In genomic region chr4:169270156-169270809, GRCh38 we compare ENCODE assay signal across 8 cellular contexts. TPM values are rescaled to one million over a fixed set of nuclear protein-coding genes. Genes with fewer than 3 reads are reported as not detected.
DNase-seq lines count a peak whose midpoint lies in the region; ATAC-seq and TF ChIP-seq lines count a peak whose summit lies in the region.

No MANE protein-coding gene starts in this region.

- H3K4me3 Mint-ChIP-seq in CD8-positive, alpha-beta memory T cell = peak overlapping the region; percentile 57 to 76 (median 70)

- H3K27me3 Mint-ChIP-seq in CD8-positive, alpha-beta memory T cell = peaks cover 32 to 74% of the 10 kb centered on the region in 2 donors

- H3K4me3 ChIP-seq in CD8-positive, alpha-beta memory T cell (ENCODE audit: low read length) = peak overlapping the region; percentile 26
- peak overlapping the region; percentile 65 to 84 for H3K4me3 ChIP-seq in ascending aorta
- H3K4me3 ChIP-seq in hepatocyte = peak overlapping the region; percentile 90

- H3K27me3 ChIP-seq in CD8-positive, alpha-beta memory T cell (ENCODE audit: insufficient read depth, low read length, poor library complexity, severe bottlenecking) = peaks cover 13% of the 10 kb centered on the region
- H3K27me3 ChIP-seq in ascending aorta = no peaks in the 10 kb centered on the region
- H3K27me3 ChIP-seq in hepatocyte = no peaks in the 10 kb centered on the region

- H3K27ac Mint-ChIP-seq in CD8-positive, alpha-beta memory T cell = no peak overlapping the region

- TF ChIP-seq CTCF in ascending aorta (IDR thresholded peaks at IDR 0.05) (no peak), hepatocyte (IDR thresholded peaks at IDR 0.05; ENCODE audit: poor library complexity) (peak; percentile 26)

- no peak overlapping the region for H3K27ac ChIP-seq in CD8-positive, alpha-beta memory T cell (ENCODE audit: low read depth, low read length)
- H3K27ac ChIP-seq in ascending aorta (peak overlapping the region; percentile 95 to 98), hepatocyte (peak overlapping the region; percentile 94)

- H3K9me3 ChIP-seq in CD8-positive, alpha-beta memory T cell (ENCODE audit: low read length) = no peaks in the 10 kb centered on the region
- H3K9me3 ChIP-seq in ascending aorta (no peaks in the 10 kb centered on the region), hepatocyte (ENCODE audit: low read depth) (no peaks in the 10 kb centered on the region)

- peak overlapping the region; percentile 83 for H3K4me2 ChIP-seq in hepatocyte

- H3K36me3 Mint-ChIP-seq in CD8-positive, alpha-beta memory T cell = no peaks in the 10 kb centered on the region

- ATAC-seq in GM18873 (IDR thresholded peaks at IDR 0.05; ENCODE audit: low FRiP score, unreplicated experiment) (peak; percentile 40), HG03064 (IDR thresholded peaks at IDR 0.05; ENCODE audit: low read depth, unreplicated experiment) (peak; percentile 45)

- DNase-seq in CD8-positive, alpha-beta memory T cell = no peak
- peak; percentile 33 for DNase-seq in NOMO-1 treated with DMSO at 0.1 percent for 48 hours (lab: John Stamatoyannopoulos, UW; ENCODE audit: unreplicated experiment)
- peak in 1 of 2 donors; percentile 82 for DNase-seq in ascending aorta (ENCODE audit: low spot score in 2 of 2)
- DNase-seq in hepatocyte (ENCODE audit: low spot score) = peak; percentile 78
- DNase-seq in putamen (ENCODE audit: low spot score) = peak; percentile 52
- no peak for DNase-seq in GOT3 (lab: John Stamatoyannopoulos, UW)

- peaks cover 41% of the 10 kb centered on the region for H3K79me2 ChIP-seq in hepatocyte

- POLR2A ChIA-PET in CD8-positive, alpha-beta memory T cell (lab: Charles Lee) = no interaction called here

- peaks cover 0 to 5% (median 0%) of the 10 kb centered on the region in 5 donors for H3K9me3 Mint-ChIP-seq in CD8-positive, alpha-beta memory T cell

- H3K9me2 ChIP-seq in hepatocyte (replicated peaks; ENCODE audit: insufficient read depth) = no peaks in the 10 kb centered on the region

- 1% methylated on average over 45 of the region's 56 CpGs for WGBS in hepatocyte (ENCODE audit: low lambda C conversion rate, missing lambda C conversion rate)

- CTCF ChIA-PET in CD8-positive, alpha-beta memory T cell (lab: Charles Lee) = no interaction called here

- H3K4me1 Mint-ChIP-seq in CD8-positive, alpha-beta memory T cell = peaks cover 13 to 25% (median 24%) of the 10 kb centered on the region in 3 donors

- H4K20me1 ChIP-seq in hepatocyte (ENCODE audit: insufficient read depth, poor library complexity, severe bottlenecking) = peaks cover 14% of the 10 kb centered on the region

- H3K36me3 ChIP-seq in CD8-positive, alpha-beta memory T cell (ENCODE audit: insufficient read depth, low read length) = no peaks in the 10 kb centered on the region
- no peaks in the 10 kb centered on the region for H3K36me3 ChIP-seq in ascending aorta
- H3K36me3 ChIP-seq in hepatocyte (replicated peaks; ENCODE audit: insufficient read depth, low read depth) = no peaks in the 10 kb centered on the region

- H3K4me1 ChIP-seq in CD8-positive, alpha-beta memory T cell (ENCODE audit: insufficient read depth, low read length) = peaks cover 5% of the 10 kb centered on the region
- H3K4me1 ChIP-seq in ascending aorta = peaks cover 2 to 35% of the 10 kb centered on the region in 2 donors
- peaks cover 23% of the 10 kb centered on the region for H3K4me1 ChIP-seq in hepatocyte (ENCODE audit: insufficient read depth)

- intact Hi-C loops in ascending aorta (cut with DNase I) = loop anchor here (2.0 to 10.0 kb wide), 5 partner anchors 41 to 785 kb away; partner anchors contain the start of genes CBR4 and DDX60L

- peak overlapping the region; percentile 78 for H2AFZ ChIP-seq in hepatocyte

RNA-seq across cellular contexts. Expression of gene SH3RF1, which starts 0.5 kb away (rescaled TPM):
- total RNA-seq in CD8-positive, alpha-beta memory T cell = 1 to 10 TPM; 1.1 to 1.4 TPM
- polyA plus RNA-seq in CD8-positive, alpha-beta memory T cell = not detected
- total RNA-seq in ascending aorta (27.6 TPM), hepatocyte (13.9 and 15.5 TPM in 2 replicates)
- 12.5 and 16.4 TPM in 2 replicates for polyA plus RNA-seq in hepatocyte

Comparison
In these comparisons a context has a peak if more than half of its experiments do, and no peak if none do; other contexts are left out.
1. DNase-seq: peak in NOMO-1 treated with DMSO at 0.1 percent for 48 hours (single experiment), hepatocyte (single experiment) and putamen (single experiment); none in CD8-positive, alpha-beta memory T cell (0 of 5) and GOT3 (single experiment).
2. H3K4me3 ChIP-seq: peak in every context shown above with its lines; median percentile 90 in hepatocyte; 74 in ascending aorta; 26 in CD8-positive, alpha-beta memory T cell.